19 cellular contexts compared by ENCODE assay signal in the genomic region with DNA sequence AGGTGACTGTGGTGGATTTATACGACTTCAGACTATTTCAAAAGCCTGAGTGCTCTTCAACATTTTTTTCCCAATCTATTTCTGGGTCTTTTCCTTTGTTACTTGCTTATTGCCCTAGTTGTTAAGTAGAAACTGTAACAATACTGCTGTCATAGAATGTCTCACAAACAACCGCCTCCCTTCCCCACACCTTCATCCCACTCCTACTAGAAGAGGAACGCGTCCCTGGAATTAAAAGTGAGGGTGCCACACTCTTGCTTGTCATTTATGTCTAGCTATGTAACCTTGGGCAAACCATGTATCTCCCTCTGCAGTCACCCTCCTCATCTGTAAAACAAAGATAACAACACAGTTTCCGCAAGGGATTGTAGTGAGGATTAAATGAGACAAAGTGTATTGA.
"Had no signal": no experiment of that assay in that cellular context is flagged by ENCODE, and none has a peak within 500 bp of the region (broad histone marks: within the 10 kb centered on the region; RNA-seq: fewer than 3 reads in every experiment).

No MANE protein-coding gene starts in this region.

- H3K4me3 Mint-ChIP-seq: activated CD4-positive, alpha-beta memory T cell treated with anti-CD3 and anti-CD28 coated beads, Interleukin-2, amount 10 ng/mL, durations not matched to agents 7 days and 5 days; activated naive CD4-positive, alpha-beta T cell treated with anti-CD3 and anti-CD28 coated beads, Interleukin-2, amount 50 U/mL, for 24 hours; brain; IgD-negative memory B cell; T-helper 1 cell treated with Interleukin-12 subunit alpha and Interleukin-12 subunit beta and Interleukin-4 antibody, amounts not matched to agents 30 μg/mL and 1 μg/mL, for 36 hours had no signal

- H3K4me1 Mint-ChIP-seq: activated CD4-positive, alpha-beta memory T cell treated with anti-CD3 and anti-CD28 coated beads, Interleukin-2, amount 10 ng/mL, durations not matched to agents 7 days and 5 days; brain; IgD-negative memory B cell had no signal

- H3K27ac ChIP-seq: KMS-11, VCaP had no signal

- H3K27ac Mint-ChIP-seq: activated CD4-positive, alpha-beta memory T cell treated with anti-CD3 and anti-CD28 coated beads, Interleukin-2, amount 10 ng/mL, durations not matched to agents 7 days and 5 days; activated naive CD4-positive, alpha-beta T cell treated with anti-CD3 and anti-CD28 coated beads, Interleukin-2, amount 50 U/mL, for 24 hours; brain; IgD-negative memory B cell; T-helper 1 cell treated with Interleukin-12 subunit alpha and Interleukin-12 subunit beta and Interleukin-4 antibody, amounts not matched to agents 30 μg/mL and 1 μg/mL, for 36 hours had no signal

- DNase-seq: activated CD4-positive, alpha-beta memory T cell treated with anti-CD3 and anti-CD28 coated beads, Interleukin-2, amount 10 ng/mL, durations not matched to agents 7 days and 5 days; activated CD4-positive, alpha-beta T cell treated with anti-CD3 and anti-CD28 coated beads, Interleukin-2, amount 50 U/mL, for 1 hour; activated CD4-positive, CD25-positive, alpha-beta regulatory T cell; activated effector memory CD4-positive, alpha-beta T cell treated with Interleukin-2 at 50 U/mL for 16 hours; activated naive CD4-positive, alpha-beta T cell; activated T-cell treated with anti-CD3 and anti-CD28 coated beads for 4 hours; amygdala; NCI-H1092; NCI-H1417; NCI-H1930; NCI-H446; NCI-H524; SHP77 had no signal

- H3K9me3 Mint-ChIP-seq: activated CD4-positive, alpha-beta memory T cell treated with anti-CD3 and anti-CD28 coated beads, Interleukin-2, amount 10 ng/mL, durations not matched to agents 7 days and 5 days; activated naive CD4-positive, alpha-beta T cell treated with anti-CD3 and anti-CD28 coated beads, Interleukin-2, amount 50 U/mL, for 24 hours; brain; IgD-negative memory B cell; T-helper 1 cell treated with Interleukin-12 subunit alpha and Interleukin-12 subunit beta and Interleukin-4 antibody, amounts not matched to agents 30 μg/mL and 1 μg/mL, for 36 hours had no signal

- H3K27me3 Mint-ChIP-seq: activated CD4-positive, alpha-beta memory T cell treated with anti-CD3 and anti-CD28 coated beads, Interleukin-2, amount 10 ng/mL, durations not matched to agents 7 days and 5 days; activated naive CD4-positive, alpha-beta T cell treated with anti-CD3 and anti-CD28 coated beads, Interleukin-2, amount 50 U/mL, for 24 hours; brain; IgD-negative memory B cell had no signal
